ENCODE assay signal across 8 cellular contexts in genomic region chr3:50352762-50353161, GRCh38. TPM values are rescaled to one million over a fixed set of nuclear protein-coding genes. Genes with fewer than 3 reads are reported as not detected.
DNase-seq lines count a peak whose midpoint lies in the region; ATAC-seq and TF ChIP-seq lines count a peak whose summit lies in the region.

No MANE protein-coding gene starts in this region.

- no peak overlapping the region for H2AK5ac ChIP-seq in mesendoderm (ENCODE audit: low read length)

- peaks cover 6% of the 10 kb centered on the region for H3K79me2 ChIP-seq in mesendoderm (ENCODE audit: control insufficient read depth, insufficient read depth, low read length)

- 46 to 53% (median 51%) methylated on average over 2 of the region's 2 CpGs for WGBS in ovary, 3 donors
- WGBS in mesendoderm (ENCODE audit: extremely low coverage, insufficient coverage, low lambda C conversion rate), result no CpG with 5 or more reads among the region's 2 CpGs

- no peak overlapping the region for H2BK120ac ChIP-seq in mesendoderm (ENCODE audit: low read depth, low read length)

- intact Hi-C loops in ovary (cut with DNase I), result loop anchor here in 2 of 4 donors (5.0 to 10.0 kb wide), 2 partner anchors 252 to 255 kb away; no protein-coding TSS in a partner anchor

- H3K4me2 ChIP-seq in mesendoderm (ENCODE audit: low read length), result no peak overlapping the region

- no peak overlapping the region for H3K23ac ChIP-seq in mesendoderm (ENCODE audit: low read length)

- H3K4me1 ChIP-seq in ovary (ENCODE audit: insufficient read depth), result peaks cover 24% of the 10 kb centered on the region
- H3K4me1 ChIP-seq in mesendoderm (ENCODE audit: control insufficient read depth, low read depth, low read length), result peaks cover 18% of the 10 kb centered on the region

- H3K9me3 ChIP-seq in ovary, result no peaks in the 10 kb centered on the region

- no peaks in the 10 kb centered on the region for H3K27me3 ChIP-seq in ovary
- no peaks in the 10 kb centered on the region for H3K27me3 ChIP-seq in mesendoderm (ENCODE audit: insufficient read depth, low read length, poor library complexity)

- H3K27ac ChIP-seq in RWPE1 (peak overlapping the region; percentile 95), ovary (no peak overlapping the region), mesendoderm (ENCODE audit: low read depth, low read length) (no peak overlapping the region)

- no peak for TF ChIP-seq POLR2A in ovary (IDR thresholded peaks at IDR 0.05)

- no peak overlapping the region for H4K8ac ChIP-seq in mesendoderm (ENCODE audit: low read depth, low read length)

- no peak overlapping the region for H3K4ac ChIP-seq in mesendoderm (ENCODE audit: low read depth, low read length)

- H2BK15ac ChIP-seq in mesendoderm (replicated peaks; ENCODE audit: low read depth), result no peak overlapping the region

- DNase-seq in AML-193 (lab: John Stamatoyannopoulos, UW) (peak; percentile 59 to 65), RWPE1 (ENCODE audit: low spot score) (no peak), foreskin fibroblast (peak; percentile 49 to 73), ovary (no peak), mesendoderm (no peak)
- DNase-seq in NK-92 treated with Interleukin-12 subunit alpha and Interleukin-12 subunit beta, amount 100 ng/mL, for 24 hours (lab: John Stamatoyannopoulos, UW), result no peak

- peaks cover 17% of the 10 kb centered on the region for H3K79me1 ChIP-seq in mesendoderm (ENCODE audit: low read length)

- ATAC-seq in HG02884 (IDR thresholded peaks at IDR 0.05; ENCODE audit: unreplicated experiment), result no peak

- H3K56ac ChIP-seq in mesendoderm (ENCODE audit: low read length), result no peak overlapping the region

- no peak for TF ChIP-seq EP300 in ovary (IDR thresholded peaks at IDR 0.05)

- CTCF ChIA-PET in RWPE1 (lab: Yijun Ruan, JAX), result interaction anchor here (0.6 to 0.9 kb wide), 4 partner anchors 9 to 191 kb away, joined by 3 to 4 read pairs (median 3); no protein-coding TSS in a partner anchor

- no peak overlapping the region for H3K18ac ChIP-seq in mesendoderm (ENCODE audit: low read length)

- no peak overlapping the region for H2BK5ac ChIP-seq in mesendoderm (ENCODE audit: low read length)

- TF ChIP-seq CTCF in GM12873 (IDR thresholded peaks at IDR 0.05; ENCODE audit: insufficient read depth, low read depth, low read length, missing control alignments) (peak; percentile 26), RWPE1 (conservative IDR thresholded peaks at IDR 0.05; ENCODE audit: low read depth) (no peak; the same call in 1 of the 2 replicates), foreskin fibroblast (IDR thresholded peaks at IDR 0.05; ENCODE audit: low read depth, low read length) (peak; percentile 44), ovary (IDR thresholded peaks at IDR 0.05) (no peak)

- no peak overlapping the region for H3K9ac ChIP-seq in mesendoderm (ENCODE audit: low read length)

- H3K4me3 ChIP-seq in foreskin fibroblast (ENCODE audit: low read depth in 1 of 2, low read length in 2 of 2), result no peak overlapping the region
- no peak overlapping the region for H3K4me3 ChIP-seq in ovary
- no peak overlapping the region for H3K4me3 ChIP-seq in mesendoderm (ENCODE audit: low read length)

- POLR2A ChIA-PET in RWPE1 (lab: Yijun Ruan, JAX; ENCODE audit: low non-redundant PET), result interaction anchor here (0.8 kb wide), 1 partner anchor 15 kb away, joined by 4 read pairs; no protein-coding TSS in a partner anchor

- H3K36me3 ChIP-seq in ovary (no peaks in the 10 kb centered on the region), mesendoderm (ENCODE audit: control insufficient read depth, insufficient read depth, low read length) (peaks cover 3% of the 10 kb centered on the region)

- no peak overlapping the region for H4K5ac ChIP-seq in mesendoderm (ENCODE audit: low read length)

RNA-seq across cellular contexts. Expression of gene CYB561D2, which starts 2.1 kb away (rescaled TPM):
- 10 to 100 TPM in 3 of 7 donors, 1 to 10 TPM in 4; 8.0 to 17.1 (median 9.6) TPM for total RNA-seq in ovary
- polyA plus RNA-seq in ovary, result 10 to 100 TPM in 1 of 2 donors, 1 to 10 TPM in 1; 4.5 to 10.8 TPM
- 7.8 TPM for polyA plus RNA-seq in mesendoderm (2013, experiment 1 of 2)
- polyA plus RNA-seq in mesendoderm (2013, experiment 2 of 2), result 8.6 TPM

RNA-seq across cellular contexts. Expression of gene NPRL2, which starts 2.2 kb away (rescaled TPM):
- 10 to 100 TPM; 19.4 to 26.3 (median 22.4) TPM for total RNA-seq in ovary
- polyA plus RNA-seq in ovary, result 10 to 100 TPM; 21.8 to 21.9 TPM
- 9.4 TPM for polyA plus RNA-seq in mesendoderm (2013, experiment 1 of 2)
- polyA plus RNA-seq in mesendoderm (2013, experiment 2 of 2), result 9.6 TPM

RNA-seq across cellular contexts. Expression of gene TMEM115, which starts 6.6 kb away (rescaled TPM):
- 10 to 100 TPM; 32.3 to 58.4 (median 36.9) TPM for total RNA-seq in ovary
- 10 to 100 TPM in 1 of 2 donors, 1 to 10 TPM in 1; 8.5 to 40.2 TPM for polyA plus RNA-seq in ovary
- polyA plus RNA-seq in mesendoderm (2013, experiment 1 of 2), result 24.8 TPM
- 23.9 TPM for polyA plus RNA-seq in mesendoderm (2013, experiment 2 of 2)

RNA-seq across cellular contexts. Expression of gene ZMYND10, which starts 7.2 kb away (rescaled TPM):
- 10 to 100 TPM in 2 of 7 donors, 1 to 10 TPM in 5; 1.0 to 75.1 (median 3.4) TPM for total RNA-seq in ovary
- under 1 TPM; 0.50 to 0.81 TPM for polyA plus RNA-seq in ovary
- polyA plus RNA-seq in mesendoderm (2013, experiment 1 of 2), result 0.18 TPM
- polyA plus RNA-seq in mesendoderm (2013, experiment 2 of 2), result 0.13 TPM

RNA-seq across cellular contexts. Expression of gene RASSF1, which starts 12.1 kb away (rescaled TPM):
- total RNA-seq in ovary, result 10 to 100 TPM; 16.2 to 32.6 (median 25.5) TPM
- 10 to 100 TPM; 12.5 to 27.4 TPM for polyA plus RNA-seq in ovary
- 6.8 TPM for polyA plus RNA-seq in mesendoderm (2013, experiment 1 of 2)
- polyA plus RNA-seq in mesendoderm (2013, experiment 2 of 2), result 7.2 TPM

Comparison
In these comparisons a context has a peak if more than half of its experiments do, and no peak if none do; other contexts are left out.
1. DNase-seq: peak in AML-193 (2 of 2) and foreskin fibroblast (2 of 2); none in RWPE1 (single experiment), ovary (0 of 5), NK-92 treated with Interleukin-12 subunit alpha and Interleukin-12 subunit beta, amount 100 ng/mL, for 24 hours (single experiment) and mesendoderm (single experiment).
2. CTCF ChIP-seq: peak in GM12873 (single experiment) and foreskin fibroblast (single experiment); none in RWPE1 (single experiment) and ovary (0 of 3).